ENCODE assay signal across 8 cellular contexts in the genomic region with DNA sequence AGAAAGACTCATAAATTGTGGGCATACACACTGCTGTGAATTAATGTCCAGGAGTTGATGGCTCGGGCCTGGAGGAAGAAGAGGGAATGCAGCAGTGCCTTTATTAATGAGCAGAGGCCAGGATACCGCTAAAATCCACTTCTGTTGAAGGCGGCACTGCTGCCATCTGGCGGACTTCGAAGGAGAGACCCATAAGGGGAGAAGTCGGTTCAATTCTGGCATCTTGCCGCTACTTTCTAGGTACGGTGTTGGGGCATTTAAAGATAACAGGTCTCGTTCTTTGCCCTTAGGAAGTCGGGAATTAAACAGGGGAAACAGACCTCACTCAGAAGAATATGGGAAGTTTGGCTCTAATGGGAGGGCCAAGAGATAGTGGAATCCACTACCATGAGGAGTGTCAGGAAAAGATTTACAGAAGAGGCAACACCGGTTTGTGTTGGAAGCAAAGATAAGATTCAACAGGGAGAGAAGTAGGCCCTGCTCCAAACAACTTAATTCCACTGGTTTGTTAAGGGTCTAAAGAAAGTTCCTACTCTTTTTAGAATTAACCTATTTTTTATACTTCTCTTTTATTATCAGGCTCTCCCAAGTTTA.
DNase-seq lines count a peak whose midpoint lies in the region; ATAC-seq, FAIRE-seq and TF ChIP-seq lines count a peak whose summit lies in the region.

No MANE protein-coding gene starts in this region.

- POLR2A ChIA-PET in MCF 10A (lab: Yijun Ruan, JAX) = no interaction called here

- peaks cover 5% of the 10 kb centered on the region for H3K4me1 Mint-ChIP-seq in MCF 10A (ENCODE audit: insufficient read depth, unreplicated experiment)

- WGBS in stomach, 5 donors = 7 to 19% (median 10%) methylated on average over 11 of the region's 11 CpGs

- FAIRE-seq in HTR-8/SVneo (lab: Jason Lieb, UNC) = no peak

- DNase-seq in NCI-H1105 (lab: John Stamatoyannopoulos, UW) (peak; percentile 0), NCI-H1105 treated with DMSO at 0.1 percent for 48 hours (lab: John Stamatoyannopoulos, UW) (no peak), HTR-8/SVneo (ENCODE audit: insufficient read length, low spot score) (peak; percentile 14), SHP77 (lab: John Stamatoyannopoulos, UW) (peak; percentile 33 to 34), MCF 10A (ENCODE audit: unreplicated experiment) (peak; percentile 58), left lung (peak in 1 of 2 donors; percentile 38), stomach (peak; percentile 64)

- no peak for TF ChIP-seq EP300 in stomach (IDR thresholded peaks at IDR 0.05)

- H3K36me3 Mint-ChIP-seq in MCF 10A (ENCODE audit: insufficient read depth, unreplicated experiment) = peaks cover 2% of the 10 kb centered on the region

- no peaks in the 10 kb centered on the region for H3K27me3 Mint-ChIP-seq in MCF 10A (ENCODE audit: insufficient read depth, unreplicated experiment)

- peaks cover 8% of the 10 kb centered on the region for H3K9me3 Mint-ChIP-seq in MCF 10A (ENCODE audit: unreplicated experiment)

- BruUV-seq in MCF 10A (replicated peaks; lab: Mats Ljungman, UMichigan) = no TSS peak

- no peaks in the 10 kb centered on the region for H3K9me3 ChIP-seq in left lung
- no peaks in the 10 kb centered on the region for H3K9me3 ChIP-seq in stomach

- no peak overlapping the region for H3K27ac ChIP-seq in left lung
- H3K27ac ChIP-seq in stomach = no peak overlapping the region

- intact Hi-C loops in MCF 10A (cut with micrococcal nuclease) = loop anchor here (1.0 to 2.0 kb wide), 2 partner anchors 133 to 307 kb away; no protein-coding TSS in a partner anchor
- intact Hi-C loops in left lung (cut with DNase I) = no loop called here
- intact Hi-C loops in stomach (cut with DNase I; ENCODE audit: low total_unique reads) = no loop called here

- H3K4me3 Mint-ChIP-seq in MCF 10A (ENCODE audit: unreplicated experiment) = no peak overlapping the region

- no peak for TF ChIP-seq POLR2A in stomach (IDR thresholded peaks at IDR 0.05)

- CTCF ChIA-PET in MCF 10A (lab: Yijun Ruan, JAX) = interaction anchor here (0.8 to 2.5 kb wide), 5 partner anchors 10 to 396 kb away, joined by 4 to 19 read pairs (median 6); no protein-coding TSS in a partner anchor

- ATAC-seq in GM21515 (IDR thresholded peaks at IDR 0.05; ENCODE audit: unreplicated experiment) = peak; percentile 92
- peak; percentile 81 for ATAC-seq in left lung

- H3K4me3 ChIP-seq in left lung = no peak overlapping the region
- H3K4me3 ChIP-seq in stomach = no peak overlapping the region

- H3K4me1 ChIP-seq in left lung (no peaks in the 10 kb centered on the region), stomach (no peaks in the 10 kb centered on the region)

- no peak overlapping the region for H3K27ac Mint-ChIP-seq in MCF 10A (ENCODE audit: low read depth, unreplicated experiment)

- H3K36me3 ChIP-seq in left lung (no peaks in the 10 kb centered on the region), stomach (no peaks in the 10 kb centered on the region)

- H3K27me3 ChIP-seq in left lung = peaks cover 5 to 6% of the 10 kb centered on the region in 2 donors
- H3K27me3 ChIP-seq in stomach = no peaks in the 10 kb centered on the region

- peak; percentile 40 for TF ChIP-seq CTCF in MCF 10A (IDR thresholded peaks at IDR 0.05; ENCODE audit: unreplicated experiment)
- peak; percentile 49 to 57 for TF ChIP-seq CTCF in left lung (IDR thresholded peaks at IDR 0.05)
- peak in 3 of 7 experiments; percentile 22 to 39 (median 30) for TF ChIP-seq CTCF in stomach (IDR thresholded peaks at IDR 0.05)
